8 cellular contexts compared by ENCODE assay signal in genomic region chr4:15755321-15755750, GRCh38. TPM values are rescaled to one million over a fixed set of nuclear protein-coding genes. Genes with fewer than 3 reads are reported as not detected.
DNase-seq lines count a peak whose midpoint lies in the region; ATAC-seq and TF ChIP-seq lines count a peak whose summit lies in the region.

No MANE protein-coding gene starts in this region.

- DNase-seq in MG63 (peak; percentile 74), osteoblast (ENCODE audit: insufficient read length, low spot score, missing footprints) (no peak), putamen (ENCODE audit: low spot score) (no peak), hepatic stellate cell (ENCODE audit: low spot score) (no peak)
- peak; percentile 41 for DNase-seq in activated T-helper 9 cell treated with anti-CD3 and anti-CD28 coated beads, Interleukin-2, amount 50 U/mL, for 16 hours (ENCODE audit: low read depth)

- H3K36me3 ChIP-seq in MG63 = no peaks in the 10 kb centered on the region
- peaks cover 57% of the 10 kb centered on the region for H3K36me3 ChIP-seq in neutrophil
- H3K36me3 ChIP-seq in osteoblast (ENCODE audit: insufficient read depth, low read length) = no peaks in the 10 kb centered on the region

- H3K27me3 ChIP-seq in MG63 (no peaks in the 10 kb centered on the region), neutrophil (no peaks in the 10 kb centered on the region), osteoblast (ENCODE audit: insufficient read depth, low read length) (peaks cover 11% of the 10 kb centered on the region)

- H4K20me1 ChIP-seq in osteoblast (ENCODE audit: insufficient read depth, low read length) = no peaks in the 10 kb centered on the region

- H2AFZ ChIP-seq in osteoblast (ENCODE audit: low read length) = no peak overlapping the region

- H3K4me1 ChIP-seq in neutrophil (ENCODE audit: control insufficient read depth in 1 of 2, insufficient read depth in 1 of 2, low read depth in 1 of 2, low read length in 1 of 2) (peaks cover 24 to 31% of the 10 kb centered on the region in 2 experiments), osteoblast (ENCODE audit: insufficient read depth, low read length) (peaks cover 24% of the 10 kb centered on the region)

- H3K9me3 ChIP-seq in MG63 (no peaks in the 10 kb centered on the region), neutrophil (no peaks in the 10 kb centered on the region), osteoblast (ENCODE audit: low read depth, low read length) (no peaks in the 10 kb centered on the region)

- peak; percentile 32 for ATAC-seq in GM18867 (IDR thresholded peaks at IDR 0.05; ENCODE audit: unreplicated experiment)
- ATAC-seq in HG03097 (IDR thresholded peaks at IDR 0.05; ENCODE audit: low FRiP score, unreplicated experiment) = no peak

- H3K27ac ChIP-seq in neutrophil = peak overlapping the region; percentile 72
- H3K27ac ChIP-seq in osteoblast (ENCODE audit: low read depth, low read length) = no peak overlapping the region

- TF ChIP-seq CTCF in neutrophil (IDR thresholded peaks at IDR 0.05) (no peak), osteoblast (IDR thresholded peaks at IDR 0.05; ENCODE audit: extremely low read depth, low read depth, low read length) (no peak)

- H3K79me2 ChIP-seq in osteoblast (ENCODE audit: insufficient read depth, low read length) = no peaks in the 10 kb centered on the region

- H3K4me2 ChIP-seq in osteoblast (ENCODE audit: insufficient read depth, low read length) = no peak overlapping the region

- H3K4me3 ChIP-seq in MG63 (no peak overlapping the region), neutrophil (ENCODE audit: low read depth in 1 of 2, low read length in 1 of 2) (no peak overlapping the region), osteoblast (ENCODE audit: insufficient read depth, low read length) (no peak overlapping the region)

RNA-seq across cellular contexts. Expression of gene CD38, which starts 22.8 kb away (rescaled TPM):
- total RNA-seq in MG63 (2014; rRNA removed; shearing (Covaris generic); ENCODE audit: low replicate concordance) = not detected in 2 replicates
- under 0.01 TPM in 2 replicates for total RNA-seq in osteoblast

RNA-seq across cellular contexts. Expression of gene BST1, which starts 52.5 kb away (rescaled TPM):
- 2.0 and 3.3 TPM in 2 replicates for total RNA-seq in MG63 (2014; rRNA removed; shearing (Covaris generic); ENCODE audit: low replicate concordance)
- total RNA-seq in osteoblast = 30.6 and 31.8 TPM in 2 replicates

Comparison
In these comparisons a context has a peak if more than half of its experiments do, and no peak if none do; other contexts are left out.
1. DNase-seq: peak in MG63 (single experiment) and activated T-helper 9 cell treated with anti-CD3 and anti-CD28 coated beads, Interleukin-2, amount 50 U/mL, for 16 hours (single experiment); none in osteoblast (single experiment), putamen (single experiment) and hepatic stellate cell (single experiment).